ENCODE assay signal across 1 cellular context in genomic region chr2:217223222-217223930, GRCh38.
TF ChIP-seq lines count a peak whose summit lies in the region.

No MANE protein-coding gene starts in this region.

TF ChIP-seq in GM12878, 131 proteins besides CTCF, POLR2A, EP300 and RAD21 (continued from another document):
- peak; percentile 46; the same call in 1 of the 2 replicates for TF ChIP-seq MLLT1 (IDR thresholded peaks at IDR 0.05)
- no peak for TF ChIP-seq YBX1 (IDR thresholded peaks at IDR 0.05)
